In genomic region chr10:78301891-78302738, GRCh38 we compare ENCODE assay signal across 8 cellular contexts.
DNase-seq lines count a peak whose midpoint lies in the region; ATAC-seq, FAIRE-seq and TF ChIP-seq lines count a peak whose summit lies in the region.

No MANE protein-coding gene starts in this region.

- H3K27ac ChIP-seq in CD4-positive, CD25-positive, alpha-beta regulatory T cell (ENCODE audit: insufficient read depth, low read length, poor library complexity, severe bottlenecking), result peak overlapping the region; percentile 90
- H3K27ac ChIP-seq in astrocyte (ENCODE audit: low read depth, low read length), result no peak overlapping the region
- peak overlapping the region in 2 of 3 donors; percentile 75 to 86 for H3K27ac ChIP-seq in right lobe of liver

- no peak overlapping the region for H2AFZ ChIP-seq in astrocyte (ENCODE audit: low read depth, low read length)

- no peak for FAIRE-seq in astrocyte (lab: Jason Lieb, UNC)

- peaks cover 0 to 18% (median 5%) of the 10 kb centered on the region in 4 donors for H3K4me1 Mint-ChIP-seq in CD4-positive, CD25-positive, alpha-beta regulatory T cell
- peaks cover 10% of the 10 kb centered on the region for H3K4me1 Mint-ChIP-seq in astrocyte (ENCODE audit: low read depth, unreplicated experiment)
- peaks cover 20% of the 10 kb centered on the region for H3K4me1 Mint-ChIP-seq in type B pancreatic cell (ENCODE audit: unreplicated experiment)

- no peak for ATAC-seq in CD4-positive, CD25-positive, alpha-beta regulatory T cell (ENCODE audit: low read depth in 2 of 2)
- ATAC-seq in right lobe of liver (no peak), GM18517 (IDR thresholded peaks at IDR 0.05; ENCODE audit: unreplicated experiment) (no peak)

- H3K4me1 ChIP-seq in CD4-positive, CD25-positive, alpha-beta regulatory T cell (ENCODE audit: control insufficient read depth, insufficient read depth, low read length, poor library complexity, severe bottlenecking), result peaks cover 13% of the 10 kb centered on the region
- H3K4me1 ChIP-seq in astrocyte (ENCODE audit: insufficient read depth, low read length), result peaks cover 10% of the 10 kb centered on the region
- H3K4me1 ChIP-seq in right lobe of liver, result peaks cover 0 to 14% (median 4%) of the 10 kb centered on the region in 4 donors

- H3K79me2 ChIP-seq in astrocyte (ENCODE audit: insufficient read depth, low read length), result no peaks in the 10 kb centered on the region

- peaks cover 19% of the 10 kb centered on the region for H3K27me3 Mint-ChIP-seq in CD4-positive, CD25-positive, alpha-beta regulatory T cell
- peaks cover 28% of the 10 kb centered on the region for H3K27me3 Mint-ChIP-seq in astrocyte (ENCODE audit: low read depth, unreplicated experiment)
- H3K27me3 Mint-ChIP-seq in type B pancreatic cell, result no peaks in the 10 kb centered on the region

- peak overlapping the region; percentile 97 for H3K27ac Mint-ChIP-seq in CD4-positive, CD25-positive, alpha-beta regulatory T cell
- H3K27ac Mint-ChIP-seq in astrocyte (ENCODE audit: unreplicated experiment) (no peak overlapping the region), type B pancreatic cell (peak overlapping the region; percentile 84)

- WGBS in right lobe of liver (ENCODE audit: insufficient coverage, low coverage, low lambda C conversion rate, missing lambda C conversion rate), result 85% methylated on average over 5 of the region's 11 CpGs

- H3K9me3 ChIP-seq in CD4-positive, CD25-positive, alpha-beta regulatory T cell (ENCODE audit: control insufficient read depth in 2 of 2, low read length in 2 of 2), result no peaks in the 10 kb centered on the region
- no peaks in the 10 kb centered on the region for H3K9me3 ChIP-seq in astrocyte (ENCODE audit: insufficient read depth, low read depth, low read length)
- H3K9me3 ChIP-seq in right lobe of liver, result no peaks in the 10 kb centered on the region

- peak in 1 of 3 donors; percentile 3 for DNase-seq in CD4-positive, CD25-positive, alpha-beta regulatory T cell
- no peak for DNase-seq in Jurkat, Clone E6-1 (ENCODE audit: low read depth, low spot score)
- DNase-seq in astrocyte (ENCODE audit: low read depth), result no peak
- peak in 1 of 3 donors; percentile 38 for DNase-seq in right lobe of liver
- DNase-seq in type B pancreatic cell (ENCODE audit: extremely low spot score, unreplicated experiment), result peak; percentile 49
- no peak for DNase-seq in GM19238 (ENCODE audit: insufficient read length, low spot score)
- no peak for DNase-seq in superior temporal gyrus (ENCODE audit: extremely low spot score)

- H3K36me3 Mint-ChIP-seq in CD4-positive, CD25-positive, alpha-beta regulatory T cell, result no peaks in the 10 kb centered on the region
- H3K36me3 Mint-ChIP-seq in astrocyte (ENCODE audit: low read depth, unreplicated experiment), result peaks cover 5% of the 10 kb centered on the region
- no peaks in the 10 kb centered on the region for H3K36me3 Mint-ChIP-seq in type B pancreatic cell

- peak overlapping the region; percentile 93 to 96 (median 95) for H3K4me3 Mint-ChIP-seq in CD4-positive, CD25-positive, alpha-beta regulatory T cell
- H3K4me3 Mint-ChIP-seq in astrocyte (ENCODE audit: unreplicated experiment), result peak overlapping the region; percentile 84
- H3K4me3 Mint-ChIP-seq in type B pancreatic cell, result peak overlapping the region; percentile 90

- H3K36me3 ChIP-seq in CD4-positive, CD25-positive, alpha-beta regulatory T cell (ENCODE audit: control insufficient read depth, insufficient read depth, low read length), result no peaks in the 10 kb centered on the region
- H3K36me3 ChIP-seq in astrocyte (ENCODE audit: insufficient read depth, low read length) (no peaks in the 10 kb centered on the region), right lobe of liver (no peaks in the 10 kb centered on the region)

- peaks cover 0 to 2% (median 0%) of the 10 kb centered on the region in 7 donors for H3K9me3 Mint-ChIP-seq in CD4-positive, CD25-positive, alpha-beta regulatory T cell
- H3K9me3 Mint-ChIP-seq in astrocyte (ENCODE audit: unreplicated experiment) (peaks cover 1% of the 10 kb centered on the region), type B pancreatic cell (peaks cover 10% of the 10 kb centered on the region)

- intact Hi-C loops in right lobe of liver (cut with DNase I), result no loop called here

- H3K4me3 ChIP-seq in CD4-positive, CD25-positive, alpha-beta regulatory T cell (ENCODE audit: low read depth, low read length), result peak overlapping the region; percentile 77
- H3K4me3 ChIP-seq in Jurkat, Clone E6-1 (ENCODE audit: low read length), result peak overlapping the region; percentile 77
- H3K4me3 ChIP-seq in astrocyte (ENCODE audit: insufficient read depth, low read depth, low read length) (peak overlapping the region; percentile 68), right lobe of liver (peak overlapping the region in 2 of 3 donors; percentile 54 to 55)

- H4K20me1 ChIP-seq in astrocyte (ENCODE audit: insufficient read depth, low read length), result no peaks in the 10 kb centered on the region

- peak overlapping the region; percentile 80 for H3K9ac ChIP-seq in astrocyte (ENCODE audit: low read length)

- H3K4me2 ChIP-seq in astrocyte (ENCODE audit: low read length), result peak overlapping the region; percentile 98

- no peak for TF ChIP-seq POLR2A in right lobe of liver (IDR thresholded peaks at IDR 0.05)

- no peak for TF ChIP-seq CTCF in astrocyte (IDR thresholded peaks at IDR 0.05; ENCODE audit: insufficient read depth, low read depth, low read length)
- TF ChIP-seq CTCF in right lobe of liver (IDR thresholded peaks at IDR 0.05), result peak in 1 of 4 donors; percentile 29
- TF ChIP-seq CTCF in type B pancreatic cell (conservative IDR thresholded peaks at IDR 0.05), result peak; percentile 40

- no peaks in the 10 kb centered on the region for H3K27me3 ChIP-seq in CD4-positive, CD25-positive, alpha-beta regulatory T cell (ENCODE audit: control insufficient read depth, insufficient read depth, low read length)
- peaks cover 12% of the 10 kb centered on the region for H3K27me3 ChIP-seq in astrocyte (ENCODE audit: insufficient read depth, low read length)
- no peaks in the 10 kb centered on the region for H3K27me3 ChIP-seq in right lobe of liver
